ENCODE assay signal across 1 cellular context in genomic region chr19:4521170-4521887, GRCh38.
TF ChIP-seq lines count a peak whose summit lies in the region.

No MANE protein-coding gene starts in this region.

TF ChIP-seq in IMR-90, 13 proteins besides CTCF, POLR2A, EP300 and RAD21 (continued from another document):
- TF ChIP-seq NFE2L2 (IDR thresholded peaks at IDR 0.05; ENCODE audit: low read depth, low read length) (no peak), MAZ (IDR thresholded peaks at IDR 0.05; ENCODE audit: borderline replicate concordance, low read depth, low read length) (no peak), FOS (IDR thresholded peaks at IDR 0.05; ENCODE audit: low read depth, low read length) (no peak)
